Comparison of ENCODE assay signal across 5 cellular contexts in the genomic region with DNA sequence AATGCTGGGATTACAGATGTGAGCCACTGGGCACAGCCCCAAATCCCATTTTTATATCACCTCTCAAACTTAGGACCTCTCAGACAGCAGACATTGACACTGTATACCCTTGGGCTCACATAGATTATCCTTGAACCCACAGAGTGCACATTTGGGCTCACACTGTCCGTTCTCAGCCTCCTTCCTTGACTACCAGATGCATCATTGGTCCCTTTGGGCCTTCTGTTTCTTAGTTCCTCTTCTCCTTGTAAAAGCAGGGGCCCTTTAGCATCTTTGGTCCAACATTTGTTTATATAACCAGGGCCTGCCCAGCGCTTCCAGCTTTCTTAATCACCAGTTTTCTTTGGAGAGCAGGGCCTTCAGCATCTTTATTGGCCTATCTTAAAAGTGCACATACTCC.
"Had no signal": no experiment of that assay in that cellular context is flagged by ENCODE, and none has a peak within 500 bp of the region (broad histone marks: within the 10 kb centered on the region; RNA-seq: fewer than 3 reads in every experiment).

No MANE protein-coding gene starts in this region.

- H3K4me3 ChIP-seq: GM23338, K562 had no signal

- ATAC-seq: GM23338, K562 had no signal

- H3K4me3 Mint-ChIP-seq: GM23338, H9 had no signal

- H3K9me3 Mint-ChIP-seq: GM23338, H9 had no signal

- H3K27ac Mint-ChIP-seq: GM23338, H9 had no signal

- H3K4me1 Mint-ChIP-seq: GM23338, H9 had no signal

- H2AFZ ChIP-seq: GM23338 had no signal

- H3K4me2 ChIP-seq: GM23338 had no signal

- DNase-seq: H9, HCEC 1CT, IMR-90 had no signal
